ENCODE assay signal across 9 cellular contexts in genomic region chr22:21624120-21624879, GRCh38. TPM values are rescaled to one million over a fixed set of nuclear protein-coding genes. Genes with fewer than 3 reads are reported as not detected.
DNase-seq lines count a peak whose midpoint lies in the region; ATAC-seq and TF ChIP-seq lines count a peak whose summit lies in the region.
"Had no signal": no experiment of that assay in that cellular context is flagged by ENCODE, and none has a peak within 500 bp of the region (broad histone marks: within the 10 kb centered on the region; RNA-seq: fewer than 3 reads in every experiment).

No MANE protein-coding gene starts in this region.

- H3K27ac ChIP-seq in foreskin keratinocyte = no peak overlapping the region

- TF ChIP-seq CTCF in LNCaP clone FGC (IDR thresholded peaks at IDR 0.05; ENCODE audit: control insufficient read depth, extremely low read depth, insufficient read depth) (peak; percentile 31; the same call in 1 of the 2 replicates), foreskin keratinocyte (conservative IDR thresholded peaks at IDR 0.05) (peak; percentile 70)

- peak; percentile 25 for ATAC-seq in foreskin keratinocyte
- ATAC-seq in GM19023 (IDR thresholded peaks at IDR 0.05; ENCODE audit: unreplicated experiment) = no peak

- H3K4me1 ChIP-seq in foreskin keratinocyte = no peaks in the 10 kb centered on the region

- no peak overlapping the region for H3K4me3 ChIP-seq in LNCaP clone FGC (ENCODE audit: low read depth, low read length)

- no peaks in the 10 kb centered on the region for H3K27me3 ChIP-seq in foreskin keratinocyte

- DNase-seq in COLO668 (lab: John Stamatoyannopoulos, UW; ENCODE audit: unreplicated experiment) (peak; percentile 35), LNCaP clone FGC (ENCODE audit: low read depth) (peak; percentile 32), foreskin keratinocyte (peak in 1 of 2 donors; percentile 31), LoVo (ENCODE audit: low spot score) (no peak), NCI-H510A treated with DMSO at 0.1 percent for 48 hours (lab: John Stamatoyannopoulos, UW) (no peak)
- DNase-seq in activated T-cell treated with anti-CD3 and anti-CD28 coated beads, Interleukin-2, amount 50 U/mL, for 1 hour = peak; percentile 55
- peak; percentile 46 for DNase-seq in stimulated activated CD4-positive, alpha-beta T cell treated with anti-CD3 and anti-CD28 coated beads, Interleukin-4, amount 100 ng/mL, for 24 hours

RNA-seq across cellular contexts. Expression of gene YDJC, which starts 5.5 kb away (rescaled TPM):
- total RNA-seq in foreskin keratinocyte = 43.9 and 44.9 TPM in 2 replicates
- 63.5 and 65.7 TPM in 2 replicates for polyA plus RNA-seq in foreskin keratinocyte

RNA-seq across cellular contexts. Expression of gene CCDC116, which starts 8.3 kb away (rescaled TPM):
- 0.07 and 0.10 TPM in 2 replicates for total RNA-seq in foreskin keratinocyte
- 0.08 and 0.11 TPM in 2 replicates for polyA plus RNA-seq in foreskin keratinocyte
- total RNA-seq: HT1080 had no signal

RNA-seq across cellular contexts. Expression of gene SDF2L1, which starts 17.8 kb away (rescaled TPM):
- total RNA-seq in foreskin keratinocyte = 65.4 and 72.1 TPM in 2 replicates
- polyA plus RNA-seq in foreskin keratinocyte = 107 and 146 TPM in 2 replicates

RNA-seq across cellular contexts. Expression of gene PPIL2, which starts 41.5 kb away (rescaled TPM):
- total RNA-seq in foreskin keratinocyte = 29.0 and 31.3 TPM in 2 replicates
- 20.6 and 22.6 TPM in 2 replicates for polyA plus RNA-seq in foreskin keratinocyte

RNA-seq across cellular contexts. Expression of gene UBE2L3, which starts 56.8 kb away (rescaled TPM):
- 92.2 and 92.4 TPM in 2 replicates for total RNA-seq in foreskin keratinocyte
- polyA plus RNA-seq in foreskin keratinocyte = 96.9 and 101 TPM in 2 replicates

Comparison
In these comparisons a context has a peak if more than half of its experiments do, and no peak if none do; other contexts are left out.
1. DNase-seq: peak in COLO668 (single experiment), LNCaP clone FGC (single experiment), activated T-cell treated with anti-CD3 and anti-CD28 coated beads, Interleukin-2, amount 50 U/mL, for 1 hour (single experiment) and stimulated activated CD4-positive, alpha-beta T cell treated with anti-CD3 and anti-CD28 coated beads, Interleukin-4, amount 100 ng/mL, for 24 hours (single experiment); none in LoVo (single experiment) and NCI-H510A treated with DMSO at 0.1 percent for 48 hours (single experiment).